In the genomic region with DNA sequence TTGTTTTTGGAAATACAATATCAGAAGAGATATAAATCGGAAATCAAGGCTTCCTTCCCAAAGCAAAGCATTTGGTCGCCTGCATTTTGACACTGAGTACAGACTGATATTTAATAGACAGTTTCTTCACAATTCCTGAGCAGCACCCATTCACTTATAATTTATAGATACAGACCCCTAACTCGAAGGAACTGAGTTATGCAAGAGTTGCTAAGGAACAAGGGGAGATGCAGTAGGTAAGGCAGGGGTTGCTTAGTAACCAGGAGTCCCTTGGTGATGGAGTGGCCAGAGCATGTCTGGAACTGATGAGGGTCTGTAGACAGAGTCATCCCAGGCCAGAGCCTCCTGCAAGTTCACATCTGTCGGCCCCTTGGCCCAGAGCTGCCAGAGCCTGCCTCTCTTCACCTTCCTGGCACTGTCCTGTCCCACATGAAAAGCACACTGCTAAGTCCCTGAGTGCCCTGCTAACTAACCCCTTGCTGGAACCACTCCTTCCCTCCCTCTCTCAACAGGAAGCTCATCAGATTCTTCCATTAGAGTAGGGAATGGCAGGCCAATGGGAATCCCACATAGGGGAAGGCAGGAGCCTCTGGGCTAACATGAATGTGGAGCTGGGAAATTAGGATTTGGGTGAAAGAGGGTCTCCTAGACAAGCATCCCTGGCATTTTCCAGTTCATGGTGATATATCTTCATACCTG, we compare ENCODE assay signal across 12 cellular contexts. TPM values are rescaled to one million over a fixed set of nuclear protein-coding genes. Genes with fewer than 3 reads are reported as not detected.
DNase-seq lines count a peak whose midpoint lies in the region; ATAC-seq and TF ChIP-seq lines count a peak whose summit lies in the region.
"Had no signal": no experiment of that assay in that cellular context is flagged by ENCODE, and none has a peak within 500 bp of the region (broad histone marks: within the 10 kb centered on the region; RNA-seq: fewer than 3 reads in every experiment).

No MANE protein-coding gene starts in this region.

- H3K4me3 ChIP-seq in SU-DHL-6 (ENCODE audit: insufficient read depth, low read length, poor library complexity, severe bottlenecking): no peak overlapping the region
- no peak overlapping the region for H3K4me3 ChIP-seq in PC-9
- H3K4me3 ChIP-seq: gastroesophageal sphincter had no signal

- peak; percentile 22 for ATAC-seq in stimulated activated effector memory CD8-positive, alpha-beta T cell treated with anti-CD3 and anti-CD28 coated beads, Interleukin-12 subunit alpha, Interleukin-12 subunit beta, amount 100 ng/mL, for 72 hours
- ATAC-seq in omental fat pad (ENCODE audit: low FRiP score): no peak

- H3K27ac ChIP-seq in SU-DHL-6 (ENCODE audit: low read depth, low read length): no peak overlapping the region
- no peak overlapping the region for H3K27ac ChIP-seq in PC-9
- H3K27ac ChIP-seq: 22Rv1, gastroesophageal sphincter had no signal

- CTCF ChIA-PET in activated CD4-positive, alpha-beta T cell treated with anti-CD3 and anti-CD28 coated beads, Interleukin-2, amount 10 ng/mL, durations not matched to agents 7 days and 5 days (lab: Charles Lee): interaction anchor here (0.7 to 3.3 kb wide), 23 partner anchors 9 to 303 kb away, joined by 3 to 34 read pairs (median 5); no protein-coding TSS in a partner anchor
- CTCF ChIA-PET in PC-9 (lab: Charles Lee): interaction anchor here (0.6 to 3.0 kb wide), 6 partner anchors 8 to 280 kb away, joined by 3 to 13 read pairs (median 8); no protein-coding TSS in a partner anchor

- H3K9ac ChIP-seq in SU-DHL-6 (ENCODE audit: low read length): no peak overlapping the region

- no peaks in the 10 kb centered on the region for H3F3A ChIP-seq in SU-DHL-6 (ENCODE audit: insufficient read depth)
- peaks cover 10% of the 10 kb centered on the region; the same call in 1 of the 2 replicates for H3F3A ChIP-seq in PC-9 (ENCODE audit: insufficient read depth, low read depth)

- H3K4me2 ChIP-seq in SU-DHL-6 (ENCODE audit: low read depth, low read length, poor library complexity, severe bottlenecking) (no peak overlapping the region), PC-9 (no peak overlapping the region)

- POLR2A ChIA-PET in activated CD4-positive, alpha-beta T cell treated with anti-CD3 and anti-CD28 coated beads, Interleukin-2, amount 10 ng/mL, durations not matched to agents 7 days and 5 days (lab: Charles Lee): no interaction called here
- POLR2A ChIA-PET in PC-9 (lab: Charles Lee; ENCODE audit: unreplicated experiment): interaction anchor here (0.6 to 0.7 kb wide), 2 partner anchors 95 to 466 kb away, joined by 3 to 5 read pairs; no protein-coding TSS in a partner anchor

- H3K36me3 Mint-ChIP-seq in stimulated activated effector memory CD8-positive, alpha-beta T cell treated with anti-CD3 and anti-CD28 coated beads, Interleukin-12 subunit alpha, Interleukin-12 subunit beta, amount 100 ng/mL, for 72 hours: no peaks in the 10 kb centered on the region
- H3K36me3 Mint-ChIP-seq in activated CD4-positive, alpha-beta T cell treated with anti-CD3 and anti-CD28 coated beads, Interleukin-2, amount 10 ng/mL, durations not matched to agents 7 days and 5 days (ENCODE audit: low read depth): no peaks in the 10 kb centered on the region
- H3K36me3 Mint-ChIP-seq: activated naive CD4-positive, alpha-beta T cell treated with anti-CD3 and anti-CD28 coated beads, Interleukin-2, amount 10 ng/mL, durations not matched to agents 7 days and 5 days had no signal

- no peaks in the 10 kb centered on the region for H3K79me2 ChIP-seq in SU-DHL-6 (ENCODE audit: insufficient read depth, low read length)
- H3K79me2 ChIP-seq in PC-9 (ENCODE audit: low read depth): peaks cover 14% of the 10 kb centered on the region

- peaks cover 28% of the 10 kb centered on the region for H3K4me1 Mint-ChIP-seq in stimulated activated effector memory CD8-positive, alpha-beta T cell treated with anti-CD3 and anti-CD28 coated beads, Interleukin-12 subunit alpha, Interleukin-12 subunit beta, amount 100 ng/mL, for 72 hours
- peaks cover 4% of the 10 kb centered on the region for H3K4me1 Mint-ChIP-seq in activated CD4-positive, alpha-beta T cell treated with anti-CD3 and anti-CD28 coated beads, Interleukin-2, amount 10 ng/mL, durations not matched to agents 7 days and 5 days

- H3K9me3 ChIP-seq in SU-DHL-6 (ENCODE audit: insufficient read depth, low read length) (no peaks in the 10 kb centered on the region), PC-9 (ENCODE audit: insufficient read depth, low read depth) (no peaks in the 10 kb centered on the region)
- H3K9me3 ChIP-seq: gastroesophageal sphincter had no signal

- peaks cover 8% of the 10 kb centered on the region for H3K4me1 ChIP-seq in PC-9 (replicated peaks; ENCODE audit: insufficient read depth)

- intact Hi-C loops in PC-9 (cut with micrococcal nuclease; ENCODE audit: unreplicated experiment): loop anchor here (1.0 to 5.0 kb wide), 6 partner anchors 35 to 322 kb away; no protein-coding TSS in a partner anchor

- H4K20me1 ChIP-seq in SU-DHL-6 (ENCODE audit: low read depth, low read length) (no peaks in the 10 kb centered on the region), PC-9 (ENCODE audit: insufficient read depth) (0 out of 2 replicates have a peak, but pooled peaks cover 3% of the 10 kb centered on the region)

- H3K9me3 Mint-ChIP-seq in stimulated activated effector memory CD8-positive, alpha-beta T cell treated with anti-CD3 and anti-CD28 coated beads, Interleukin-12 subunit alpha, Interleukin-12 subunit beta, amount 100 ng/mL, for 72 hours: no peaks in the 10 kb centered on the region
- no peaks in the 10 kb centered on the region for H3K9me3 Mint-ChIP-seq in activated CD4-positive, alpha-beta T cell treated with anti-CD3 and anti-CD28 coated beads, Interleukin-2, amount 10 ng/mL, durations not matched to agents 7 days and 5 days
- H3K9me3 Mint-ChIP-seq: activated naive CD4-positive, alpha-beta T cell treated with anti-CD3 and anti-CD28 coated beads, Interleukin-2, amount 10 ng/mL, durations not matched to agents 7 days and 5 days had no signal

- H3K27me3 ChIP-seq in SU-DHL-6 (ENCODE audit: low read length): no peaks in the 10 kb centered on the region
- no peaks in the 10 kb centered on the region for H3K27me3 ChIP-seq in PC-9 (ENCODE audit: insufficient read depth, low read depth)
- H3K27me3 ChIP-seq: gastroesophageal sphincter had no signal

- peaks cover 2% of the 10 kb centered on the region for H3K27me3 Mint-ChIP-seq in activated CD4-positive, alpha-beta T cell treated with anti-CD3 and anti-CD28 coated beads, Interleukin-2, amount 10 ng/mL, durations not matched to agents 7 days and 5 days

- no TSS peak for BruUV-seq in PC-9 (replicated peaks; lab: Mats Ljungman, UMichigan)

- H3K4me3 Mint-ChIP-seq in stimulated activated effector memory CD8-positive, alpha-beta T cell treated with anti-CD3 and anti-CD28 coated beads, Interleukin-12 subunit alpha, Interleukin-12 subunit beta, amount 100 ng/mL, for 72 hours: peak overlapping the region; percentile 50
- H3K4me3 Mint-ChIP-seq in activated CD4-positive, alpha-beta T cell treated with anti-CD3 and anti-CD28 coated beads, Interleukin-2, amount 10 ng/mL, durations not matched to agents 7 days and 5 days: no peak overlapping the region
- H3K4me3 Mint-ChIP-seq: activated naive CD4-positive, alpha-beta T cell treated with anti-CD3 and anti-CD28 coated beads, Interleukin-2, amount 10 ng/mL, durations not matched to agents 7 days and 5 days had no signal

- H3K36me3 ChIP-seq in SU-DHL-6 (ENCODE audit: low read length): no peaks in the 10 kb centered on the region
- H3K36me3 ChIP-seq in PC-9 (ENCODE audit: low read depth): no peaks in the 10 kb centered on the region
- H3K36me3 ChIP-seq: gastroesophageal sphincter had no signal

- H3K27ac Mint-ChIP-seq in stimulated activated effector memory CD8-positive, alpha-beta T cell treated with anti-CD3 and anti-CD28 coated beads, Interleukin-12 subunit alpha, Interleukin-12 subunit beta, amount 100 ng/mL, for 72 hours: peak overlapping the region; percentile 64
- no peak overlapping the region for H3K27ac Mint-ChIP-seq in activated CD4-positive, alpha-beta T cell treated with anti-CD3 and anti-CD28 coated beads, Interleukin-2, amount 10 ng/mL, durations not matched to agents 7 days and 5 days
- H3K27ac Mint-ChIP-seq: activated naive CD4-positive, alpha-beta T cell treated with anti-CD3 and anti-CD28 coated beads, Interleukin-2, amount 10 ng/mL, durations not matched to agents 7 days and 5 days had no signal

- TF ChIP-seq CTCF in SU-DHL-6 (IDR thresholded peaks at IDR 0.05; ENCODE audit: insufficient read depth, low read length, poor library complexity, severe bottlenecking) (no peak), omental fat pad (IDR thresholded peaks at IDR 0.05) (no peak), PC-9 (conservative IDR thresholded peaks at IDR 0.05) (no peak)

- DNase-seq in DMS 273 (lab: John Stamatoyannopoulos, UW; ENCODE audit: unreplicated experiment) (peak; percentile 55), DMS 273 treated with DMSO at 0.1 percent for 48 hours (lab: John Stamatoyannopoulos, UW) (no peak), left kidney (ENCODE audit: low read depth, low spot score) (peak; percentile 66), omental fat pad (ENCODE audit: low spot score) (no peak), PC-9 (no peak)
- DNase-seq in stimulated activated effector memory CD8-positive, alpha-beta T cell treated with anti-CD3 and anti-CD28 coated beads, Interleukin-12 subunit alpha, Interleukin-12 subunit beta, amount 100 ng/mL, for 72 hours (ENCODE audit: low spot score in 2 of 2): no peak
- no peak for DNase-seq in activated CD4-positive, alpha-beta T cell treated with anti-CD3 and anti-CD28 coated beads, Interleukin-2, amount 10 ng/mL, durations not matched to agents 7 days and 5 days

- peak overlapping the region; percentile 19 for H2AFZ ChIP-seq in SU-DHL-6 (ENCODE audit: low read depth, low read length, severe bottlenecking)
- H2AFZ ChIP-seq in PC-9: no peak overlapping the region

- H3K9me2 ChIP-seq in SU-DHL-6 (replicated peaks; ENCODE audit: insufficient read depth, low read length): no peaks in the 10 kb centered on the region
- H3K9me2 ChIP-seq in PC-9 (ENCODE audit: insufficient read depth): no peaks in the 10 kb centered on the region

RNA-seq across cellular contexts. Expression of a gene that starts 3.6 kb away (rescaled TPM):
- total RNA-seq in activated CD4-positive, alpha-beta T cell treated with anti-CD3 and anti-CD28 coated beads, Interleukin-2, amount 10 ng/mL, durations not matched to agents 7 days and 5 days: under 1 TPM; 0.44 to 0.50 TPM
- total RNA-seq in omental fat pad (under 1 TPM in 1 of 4 donors, not detected in 3; 0.24 TPM), PC-9 (2021) (0.55 and 1.3 TPM in 2 replicates)
- total RNA-seq: posterior vena cava had no signal

RNA-seq across cellular contexts. Expression of a gene that starts 54.0 kb away (rescaled TPM):
- total RNA-seq in activated CD4-positive, alpha-beta T cell treated with anti-CD3 and anti-CD28 coated beads, Interleukin-2, amount 10 ng/mL, durations not matched to agents 7 days and 5 days: not detected
- 1 to 10 TPM in 2 of 4 donors, under 1 TPM in 2; 0.56 to 1.2 (median 0.90) TPM for total RNA-seq in omental fat pad
- not detected in 2 replicates for total RNA-seq in PC-9 (2021)

Comparison
In these comparisons a context has a peak if more than half of its experiments do, and no peak if none do; other contexts are left out.
1. DNase-seq: peak in DMS 273 (single experiment) and left kidney (single experiment); none in DMS 273 treated with DMSO at 0.1 percent for 48 hours (single experiment), stimulated activated effector memory CD8-positive, alpha-beta T cell treated with anti-CD3 and anti-CD28 coated beads, Interleukin-12 subunit alpha, Interleukin-12 subunit beta, amount 100 ng/mL, for 72 hours (0 of 2), activated CD4-positive, alpha-beta T cell treated with anti-CD3 and anti-CD28 coated beads, Interleukin-2, amount 10 ng/mL, durations not matched to agents 7 days and 5 days (single experiment), omental fat pad (single experiment) and PC-9 (0 of 2).